8 cellular contexts compared by ENCODE assay signal in genomic region chr7:149883452-149883861, GRCh38. TPM values are rescaled to one million over a fixed set of nuclear protein-coding genes. Genes with fewer than 3 reads are reported as not detected.
DNase-seq lines count a peak whose midpoint lies in the region; ATAC-seq and TF ChIP-seq lines count a peak whose summit lies in the region.

No MANE protein-coding gene starts in this region.

- H3K27me3 ChIP-seq in left ventricle myocardium inferior (ENCODE audit: low read depth) (no peaks in the 10 kb centered on the region), psoas muscle (ENCODE audit: insufficient read depth in 3 of 3, low read length in 2 of 3) (no peaks in the 10 kb centered on the region)

- DNase-seq in AG10803 (ENCODE audit: low read depth): peak; percentile 27
- DNase-seq in GM13977 (ENCODE audit: low spot score): peak; percentile 63
- peak; percentile 17 for DNase-seq in HPDE6-E6E7 (ENCODE audit: extremely low spot score)
- DNase-seq in NOMO-1 treated with dmso at 0.1 percent for 144 hours (lab: John Stamatoyannopoulos, UW; ENCODE audit: unreplicated experiment): peak; percentile 3
- DNase-seq in activated naive CD8-positive, alpha-beta T cell treated with anti-CD3 and anti-CD28 coated beads, Interleukin-2, amount 50 U/mL, for 16 hours (ENCODE audit: low read depth, low spot score): peak; percentile 21
- peak; percentile 66 for DNase-seq in left ventricle myocardium inferior
- DNase-seq in psoas muscle: peak; percentile 58 to 72
- no peak for DNase-seq in GM19240 (ENCODE audit: insufficient read length, low spot score)

- H3K36me3 ChIP-seq in left ventricle myocardium inferior (no peaks in the 10 kb centered on the region), psoas muscle (ENCODE audit: insufficient read depth in 1 of 2, low read depth in 1 of 2) (no peaks in the 10 kb centered on the region)

- no peak overlapping the region for H3K4me3 ChIP-seq in AG10803 (ENCODE audit: low read length)
- peak overlapping the region; percentile 17 for H3K4me3 ChIP-seq in left ventricle myocardium inferior
- H3K4me3 ChIP-seq in psoas muscle: no peak overlapping the region

- in situ Hi-C loops in GM13977 (cut with MboI; ENCODE audit: low pct_unique_long_range_greater_than_20kb, low sequenced_read_pairs, unreplicated experiment): no loop called here

- H3K4me1 ChIP-seq in left ventricle myocardium inferior (peaks cover 67% of the 10 kb centered on the region), psoas muscle (no peaks in the 10 kb centered on the region)

- TF ChIP-seq CTCF in AG10803 (conservative IDR thresholded peaks at IDR 0.05; ENCODE audit: low read length) (peak; percentile 66), GM13977 (IDR thresholded peaks at IDR 0.05; ENCODE audit: extremely low read depth, insufficient read depth, missing control alignments) (peak; percentile 65), left ventricle myocardium inferior (IDR thresholded peaks at IDR 0.05; ENCODE audit: borderline replicate concordance) (peak; percentile 76), psoas muscle (IDR thresholded peaks at IDR 0.05) (peak; percentile 56)

- WGBS in psoas muscle, 3 donors: 22 to 33% (median 30%) methylated on average over 12 of the region's 12 CpGs

- peak overlapping the region; percentile 77 for H3K27ac ChIP-seq in left ventricle myocardium inferior (replicated peaks)
- H3K27ac ChIP-seq in psoas muscle: no peak overlapping the region

- intact Hi-C loops in left ventricle myocardium inferior (cut with micrococcal nuclease) (no loop called here), psoas muscle (cut with DNase I) (loop anchor here in 1 of 2 donors (10.0 kb wide), 1 partner anchor 161 kb away; no protein-coding TSS in a partner anchor)

- H3K9me3 ChIP-seq in left ventricle myocardium inferior (replicated peaks) (no peaks in the 10 kb centered on the region), psoas muscle (no peaks in the 10 kb centered on the region)

- ATAC-seq in psoas muscle: peak; percentile 57 to 77 (median 64)

RNA-seq across cellular contexts. Expression of gene ATP6V0E2, which starts 9.7 kb away (rescaled TPM):
- total RNA-seq in left ventricle myocardium inferior (120 TPM), psoas muscle (10 to 100 TPM in 2 of 4 donors, 1 to 10 TPM in 2; 3.7 to 12.8 (median 9.3) TPM)
- 10 to 100 TPM; 11.3 to 11.7 (median 11.5) TPM for polyA plus RNA-seq in psoas muscle

RNA-seq across cellular contexts. Expression of gene ZNF862, which starts 45.3 kb away (rescaled TPM):
- total RNA-seq in left ventricle myocardium inferior (10.4 TPM), psoas muscle (1 to 10 TPM; 5.3 to 7.8 (median 6.7) TPM)
- 1 to 10 TPM; 1.4 to 3.6 (median 1.9) TPM for polyA plus RNA-seq in psoas muscle
